In the genomic region with DNA sequence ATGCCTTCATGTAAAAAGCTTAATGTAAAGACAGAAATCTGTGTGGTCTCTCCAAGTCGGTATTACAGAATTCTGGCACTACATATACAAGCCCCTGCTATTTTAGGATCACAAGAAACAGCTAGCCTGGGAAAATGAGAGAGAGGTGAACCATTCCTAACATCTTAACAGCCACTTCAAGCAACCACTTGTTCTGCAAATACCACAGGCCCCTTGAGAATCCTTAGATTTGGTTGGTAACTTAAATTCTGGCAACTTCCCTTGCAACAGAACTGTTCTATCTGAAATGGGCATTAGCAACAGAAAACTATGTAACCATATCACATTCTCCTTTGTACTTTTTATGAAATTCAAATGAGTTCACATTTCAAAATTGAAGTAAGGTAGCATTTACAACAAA, we compare ENCODE assay signal across 10 cellular contexts.
DNase-seq lines count a peak whose midpoint lies in the region; ATAC-seq and TF ChIP-seq lines count a peak whose summit lies in the region.
"Had no signal": no experiment of that assay in that cellular context is flagged by ENCODE, and none has a peak within 500 bp of the region (broad histone marks: within the 10 kb centered on the region; RNA-seq: fewer than 3 reads in every experiment).

No MANE protein-coding gene starts in this region.

- TF ChIP-seq CTCF in RWPE2 (IDR thresholded peaks at IDR 0.05; ENCODE audit: poor library complexity, severe bottlenecking), result no peak

- peak overlapping the region; percentile 7 for H3K27ac ChIP-seq in RWPE2 (ENCODE audit: poor library complexity, severe bottlenecking)
- H3K27ac ChIP-seq: 22Rv1 had no signal

- H3K4me1 Mint-ChIP-seq in stimulated activated naive CD8-positive, alpha-beta T cell treated with anti-CD3 and anti-CD28 coated beads, Interleukin-15, amount 100 ng/mL, for 72 hours, result peaks cover 53% of the 10 kb centered on the region

- peak; percentile 11 for DNase-seq in DMS53 (lab: John Stamatoyannopoulos, UW)
- no peak for DNase-seq in DMS53 treated with DMSO at 0.1 percent for 48 hours (lab: John Stamatoyannopoulos, UW; ENCODE audit: unreplicated experiment)
- no peak for DNase-seq in RWPE2 (ENCODE audit: low spot score)
- DNase-seq in fibroblast of peridontal ligament (ENCODE audit: extremely low read depth), result peak; percentile 60
- DNase-seq in stimulated activated naive CD8-positive, alpha-beta T cell treated with anti-CD3 and anti-CD28 coated beads, Interleukin-15, amount 100 ng/mL, for 72 hours, result no peak
- no peak for DNase-seq in Ammon's horn (ENCODE audit: low spot score)
- no peak for DNase-seq in NCI-H526 (lab: John Stamatoyannopoulos, UW)
- DNase-seq: EL had no signal

- no peaks in the 10 kb centered on the region for H3K9me3 Mint-ChIP-seq in stimulated activated naive CD8-positive, alpha-beta T cell treated with anti-CD3 and anti-CD28 coated beads, Interleukin-15, amount 100 ng/mL, for 72 hours

- H3K27me3 ChIP-seq in RWPE2 (ENCODE audit: insufficient read depth, poor library complexity, severe bottlenecking), result no peaks in the 10 kb centered on the region

- H3K4me1 ChIP-seq in RWPE2 (ENCODE audit: insufficient read depth, poor library complexity, severe bottlenecking), result peaks cover 19% of the 10 kb centered on the region

- no peaks in the 10 kb centered on the region for H3K36me3 ChIP-seq in RWPE2 (ENCODE audit: low read depth)

- no peak overlapping the region for H3K4me3 ChIP-seq in RWPE2 (ENCODE audit: severe bottlenecking)

- H3K9me3 ChIP-seq in RWPE2 (ENCODE audit: severe bottlenecking), result no peaks in the 10 kb centered on the region

- H3K27ac Mint-ChIP-seq in stimulated activated naive CD8-positive, alpha-beta T cell treated with anti-CD3 and anti-CD28 coated beads, Interleukin-15, amount 100 ng/mL, for 72 hours, result no peak overlapping the region

- ATAC-seq in RWPE2 (ENCODE audit: low read depth) (no peak), HG03045 (IDR thresholded peaks at IDR 0.05; ENCODE audit: unreplicated experiment) (no peak)
- ATAC-seq in stimulated activated naive CD8-positive, alpha-beta T cell treated with anti-CD3 and anti-CD28 coated beads, Interleukin-15, amount 100 ng/mL, for 72 hours, result no peak

- H3K4me3 Mint-ChIP-seq in stimulated activated naive CD8-positive, alpha-beta T cell treated with anti-CD3 and anti-CD28 coated beads, Interleukin-15, amount 100 ng/mL, for 72 hours, result peak overlapping the region; percentile 16 to 68

- H3K27me3 Mint-ChIP-seq in stimulated activated naive CD8-positive, alpha-beta T cell treated with anti-CD3 and anti-CD28 coated beads, Interleukin-15, amount 100 ng/mL, for 72 hours, result no peaks in the 10 kb centered on the region

Comparison
In these comparisons a context has a peak if more than half of its experiments do, and no peak if none do; other contexts are left out.
1. DNase-seq: peak in DMS53 (single experiment) and fibroblast of peridontal ligament (single experiment); none in DMS53 treated with DMSO at 0.1 percent for 48 hours (single experiment), RWPE2 (single experiment), stimulated activated naive CD8-positive, alpha-beta T cell treated with anti-CD3 and anti-CD28 coated beads, Interleukin-15, amount 100 ng/mL, for 72 hours (0 of 2), Ammon's horn (single experiment) and NCI-H526 (0 of 2).